10 cellular contexts compared by ENCODE assay signal in genomic region chr3:160557571-160557970, GRCh38.
"Had no signal": no experiment of that assay in that cellular context is flagged by ENCODE, and none has a peak within 500 bp of the region (broad histone marks: within the 10 kb centered on the region; RNA-seq: fewer than 3 reads in every experiment).

No MANE protein-coding gene starts in this region.

- H3K9ac ChIP-seq: GM23248 had no signal

- H3K4me2 ChIP-seq: GM23338 had no signal

- FAIRE-seq: H1 had no signal

- ATAC-seq: GM23338, HCT116 had no signal

- DNase-seq: GM23248, GOT3, H7, H9, HCEC 1CT, HFFc6 had no signal

- H2AFZ ChIP-seq: GM23248, GM23338 had no signal

- H3K4me3 ChIP-seq: GM23248, GM23338, HAP-1 had no signal

- H3K9me3 ChIP-seq: HAP-1 had no signal

- H3K27ac ChIP-seq: GM23248 had no signal
